In genomic region chr7:26562841-26563240, GRCh38 we compare ENCODE assay signal across 1 cellular context.
TF ChIP-seq lines count a peak whose summit lies in the region.

No MANE protein-coding gene starts in this region.

TF ChIP-seq in K562, 482 proteins besides CTCF, POLR2A, EP300 and RAD21 (continued from another document):
- TF ChIP-seq BRF2 (IDR thresholded peaks at IDR 0.05; ENCODE audit: borderline replicate concordance, insufficient read depth, insufficient read length) = no peak
- TF ChIP-seq DLX4 (CRISPR knock-in tag; IDR thresholded peaks at IDR 0.05) = no peak
- TF ChIP-seq KAT7 (CRISPR knock-in tag; IDR thresholded peaks at IDR 0.05; ENCODE audit: borderline replicate concordance) = no peak
TF ChIP-seq in K562: peak in this region for 1.
